In genomic region chr5:75095951-75096350, GRCh38 we compare ENCODE assay signal across 1 cellular context. TPM values are rescaled to one million over a fixed set of nuclear protein-coding genes. Genes with fewer than 3 reads are reported as not detected.
"Had no signal": no experiment of that assay in that cellular context is flagged by ENCODE, and none has a peak within 500 bp of the region (broad histone marks: within the 10 kb centered on the region; RNA-seq: fewer than 3 reads in every experiment).

No MANE protein-coding gene starts in this region.

RNA-seq across cellular contexts. Expression of gene GCNT4, which starts 43.6 kb away (rescaled TPM):
- polyA plus RNA-seq: neural cell had no signal
